8 cellular contexts compared by ENCODE assay signal in genomic region chr4:140755811-140756291, GRCh38. TPM values are rescaled to one million over a fixed set of nuclear protein-coding genes. Genes with fewer than 3 reads are reported as not detected.
A peak's percentile ranks its signal among the peaks of the same experiment; 100 is the strongest.
DNase-seq lines count a peak whose midpoint lies in the region; ATAC-seq and TF ChIP-seq lines count a peak whose summit lies in the region.

No MANE protein-coding gene starts in this region.

- WGBS in prostate gland, result under 1% methylated on average over 40 of the region's 62 CpGs

- peak; percentile 48 to 78 for ATAC-seq in activated naive CD4-positive, alpha-beta T cell treated with anti-CD3 and anti-CD28 coated beads, Interleukin-2, amount 50 U/mL, for 72 hours

- peaks cover 3% of the 10 kb centered on the region for H3K36me3 ChIP-seq in HAP-1 (replicated peaks)
- H3K36me3 ChIP-seq in prostate gland, result no peaks in the 10 kb centered on the region

- peak overlapping the region; percentile 97 to 99 for H3K27ac ChIP-seq in prostate gland

- no peak for TF ChIP-seq CTCF in LNCaP clone FGC (IDR thresholded peaks at IDR 0.05; ENCODE audit: control insufficient read depth, extremely low read depth, insufficient read depth)
- peak in 1 of 4 experiments; percentile 19 for TF ChIP-seq CTCF in prostate gland (IDR thresholded peaks at IDR 0.05)

- H3K9me3 ChIP-seq in HAP-1 (peaks cover 5% of the 10 kb centered on the region; the same call in 1 of the 2 replicates), prostate gland (no peaks in the 10 kb centered on the region)

- no peaks in the 10 kb centered on the region for H3K9me3 Mint-ChIP-seq in activated naive CD4-positive, alpha-beta T cell treated with anti-CD3 and anti-CD28 coated beads, Interleukin-2, amount 50 U/mL, for 72 hours

- H3K4me1 ChIP-seq in HAP-1 (peaks cover 8% of the 10 kb centered on the region), prostate gland (replicated peaks) (no peaks in the 10 kb centered on the region)

- intact Hi-C loops in prostate gland (cut with DNase I), result loop anchor here (5.0 kb wide), 1 partner anchor 114 kb away; no protein-coding TSS in a partner anchor

- H3K27me3 ChIP-seq in HAP-1 (ENCODE audit: low read depth), result no peaks in the 10 kb centered on the region
- no peaks in the 10 kb centered on the region for H3K27me3 ChIP-seq in prostate gland (replicated peaks; ENCODE audit: insufficient read depth)

- H3K4me3 ChIP-seq in HAP-1, result peak overlapping the region; percentile 77
- H3K4me3 ChIP-seq in LNCaP clone FGC (ENCODE audit: low read depth, low read length), result peak overlapping the region; percentile 73
- H3K4me3 ChIP-seq in prostate gland, result peak overlapping the region; percentile 69 to 87

- no peak overlapping the region for H3K27ac Mint-ChIP-seq in activated naive CD4-positive, alpha-beta T cell treated with anti-CD3 and anti-CD28 coated beads, Interleukin-2, amount 50 U/mL, for 72 hours

- in situ Hi-C loops in HAP-1 (cut with MboI; ENCODE audit: low sequenced_read_pairs), result no loop called here

- peak in 1 of 2 donors; percentile 13 for DNase-seq in activated naive CD4-positive, alpha-beta T cell treated with anti-CD3 and anti-CD28 coated beads, Interleukin-2, amount 50 U/mL, for 72 hours (ENCODE audit: low spot score in 2 of 2)
- DNase-seq in activated naive CD4-positive, alpha-beta T cell (lab: John Stamatoyannopoulos, UW), result no peak
- peak; percentile 52 to 68 for DNase-seq in HAP-1 (ENCODE audit: low spot score in 2 of 2)
- no peak for DNase-seq in LNCaP clone FGC (ENCODE audit: low read depth)
- DNase-seq in anterior cingulate cortex (lab: John Stamatoyannopoulos, UW), result peak in 37 of 58 donors; percentile 4 to 65 (median 30)
- peak; percentile 64 for DNase-seq in hepatic stellate cell (ENCODE audit: low spot score)
- peak; percentile 34 for DNase-seq in prostate gland (ENCODE audit: low spot score)
- DNase-seq in NCI-H1694 (lab: John Stamatoyannopoulos, UW), result no peak

- TF ChIP-seq POLR2A in prostate gland (IDR thresholded peaks at IDR 0.05), result no peak

- no peaks in the 10 kb centered on the region for H3K36me3 Mint-ChIP-seq in activated naive CD4-positive, alpha-beta T cell treated with anti-CD3 and anti-CD28 coated beads, Interleukin-2, amount 50 U/mL, for 72 hours

RNA-seq across cellular contexts. Expression of gene TBC1D9, which starts 0.3 kb away (rescaled TPM):
- total RNA-seq in activated naive CD4-positive, alpha-beta T cell treated with anti-CD3 and anti-CD28 coated beads, Interleukin-2, amount 50 U/mL, for 72 hours, result under 1 TPM in 1 of 2 donors, not detected in 1; 0.04 TPM
- 10 to 100 TPM; 28.6 to 34.2 TPM for total RNA-seq in prostate gland

Comparison
In these comparisons a context has a peak if more than half of its experiments do, and no peak if none do; other contexts are left out.
1. DNase-seq: peak in HAP-1 (2 of 2), anterior cingulate cortex (37 of 58), hepatic stellate cell (single experiment) and prostate gland (single experiment); none in activated naive CD4-positive, alpha-beta T cell (0 of 4), LNCaP clone FGC (single experiment) and NCI-H1694 (single experiment).
2. RNA of gene TBC1D9, which starts 0.3 kb away (total RNA-seq): 28.6 to 34.2 TPM in prostate gland; 0.04 TPM in activated naive CD4-positive, alpha-beta T cell treated with anti-CD3 and anti-CD28 coated beads, Interleukin-2, amount 50 U/mL, for 72 hours; every median in the first group is over 10 times any median in the second.
3. Peak in every context shown above with its lines, with median percentiles within 50 percentile points of each other: H3K4me3 ChIP-seq.